In genomic region chr12:124713436-124714082, GRCh38 we compare ENCODE assay signal across 8 cellular contexts.
DNase-seq lines count a peak whose midpoint lies in the region; ATAC-seq and TF ChIP-seq lines count a peak whose summit lies in the region.

No MANE protein-coding gene starts in this region.

- intact Hi-C loops in left colon (cut with DNase I, micrococcal nuclease): no loop called here

- DNase-seq in GM12865 (ENCODE audit: low read depth) (peak; percentile 91), RPMI8226 (peak; percentile 59), left colon (no peak), NCI-H1092 treated with DMSO at 0.1 percent for 48 hours (lab: John Stamatoyannopoulos, UW) (no peak), SHP77 treated with DMSO at 0.1 percent for 48 hours (lab: John Stamatoyannopoulos, UW) (no peak)
- peak; percentile 18 to 58 (median 39) for DNase-seq in stimulated activated CD4-positive, alpha-beta T cell treated with anti-CD3 and anti-CD28 coated beads, TNF-alpha, amount 100 ng/mL, for 4 hours (ENCODE audit: low read depth in 3 of 3)

- H3K27ac ChIP-seq in adipose tissue (ENCODE audit: low read depth, low read length): peak overlapping the region; percentile 36

- H3K4me3 ChIP-seq in GM12865 (ENCODE audit: low read depth, low read length): peak overlapping the region; percentile 22

- 8 to 50% (median 14%) methylated on average over 17 of the region's 17 CpGs for WGBS in adipose tissue, 3 donors

- ATAC-seq in HG02759 (IDR thresholded peaks at IDR 0.05; ENCODE audit: unreplicated experiment) (peak; percentile 87), left colon (peak; percentile 27)

- TF ChIP-seq CTCF in GM12865 (IDR thresholded peaks at IDR 0.05; ENCODE audit: insufficient read depth, low read depth, low read length, missing control alignments): no peak

Comparison
In these comparisons a context has a peak if more than half of its experiments do, and no peak if none do; other contexts are left out.
1. DNase-seq: peak in GM12865 (single experiment), RPMI8226 (single experiment) and stimulated activated CD4-positive, alpha-beta T cell treated with anti-CD3 and anti-CD28 coated beads, TNF-alpha, amount 100 ng/mL, for 4 hours (3 of 3); none in left colon (0 of 2), NCI-H1092 treated with DMSO at 0.1 percent for 48 hours (single experiment) and SHP77 treated with DMSO at 0.1 percent for 48 hours (single experiment).